2 cellular contexts compared by ENCODE assay signal in the genomic region with DNA sequence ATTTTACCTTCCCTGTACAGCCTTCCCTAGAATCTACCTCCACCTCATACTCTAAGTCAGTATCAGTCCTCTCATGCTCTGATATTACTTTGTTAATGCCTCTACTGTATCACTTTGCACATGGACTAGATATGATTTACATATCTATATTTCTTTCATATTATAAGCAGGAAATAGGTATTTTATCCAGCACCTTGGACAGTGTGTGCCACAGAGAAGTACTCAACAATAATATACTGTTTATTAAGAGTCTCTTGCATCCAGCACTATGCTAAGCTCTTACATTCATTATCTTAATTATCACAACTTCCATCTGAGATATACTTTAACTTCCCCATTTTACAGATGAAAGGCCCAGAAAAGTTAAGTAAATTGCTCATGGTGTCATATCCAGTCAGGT.
TF ChIP-seq lines count a peak whose summit lies in the region.

No MANE protein-coding gene starts in this region.

TF ChIP-seq in HEK293, 187 proteins besides CTCF, POLR2A, EP300 and RAD21 (continued from another document):
- TF ChIP-seq ZNF341 (tag by site-specific recombination; IDR thresholded peaks at IDR 0.05; ENCODE audit: low read depth) (no peak), ZNF670 (tag by site-specific recombination; IDR thresholded peaks at IDR 0.05; ENCODE audit: low read depth) (no peak)

TF ChIP-seq in Ishikawa, 13 proteins besides CTCF, POLR2A, EP300 and RAD21 (continued from another document):
- TF ChIP-seq, protein P1, sequence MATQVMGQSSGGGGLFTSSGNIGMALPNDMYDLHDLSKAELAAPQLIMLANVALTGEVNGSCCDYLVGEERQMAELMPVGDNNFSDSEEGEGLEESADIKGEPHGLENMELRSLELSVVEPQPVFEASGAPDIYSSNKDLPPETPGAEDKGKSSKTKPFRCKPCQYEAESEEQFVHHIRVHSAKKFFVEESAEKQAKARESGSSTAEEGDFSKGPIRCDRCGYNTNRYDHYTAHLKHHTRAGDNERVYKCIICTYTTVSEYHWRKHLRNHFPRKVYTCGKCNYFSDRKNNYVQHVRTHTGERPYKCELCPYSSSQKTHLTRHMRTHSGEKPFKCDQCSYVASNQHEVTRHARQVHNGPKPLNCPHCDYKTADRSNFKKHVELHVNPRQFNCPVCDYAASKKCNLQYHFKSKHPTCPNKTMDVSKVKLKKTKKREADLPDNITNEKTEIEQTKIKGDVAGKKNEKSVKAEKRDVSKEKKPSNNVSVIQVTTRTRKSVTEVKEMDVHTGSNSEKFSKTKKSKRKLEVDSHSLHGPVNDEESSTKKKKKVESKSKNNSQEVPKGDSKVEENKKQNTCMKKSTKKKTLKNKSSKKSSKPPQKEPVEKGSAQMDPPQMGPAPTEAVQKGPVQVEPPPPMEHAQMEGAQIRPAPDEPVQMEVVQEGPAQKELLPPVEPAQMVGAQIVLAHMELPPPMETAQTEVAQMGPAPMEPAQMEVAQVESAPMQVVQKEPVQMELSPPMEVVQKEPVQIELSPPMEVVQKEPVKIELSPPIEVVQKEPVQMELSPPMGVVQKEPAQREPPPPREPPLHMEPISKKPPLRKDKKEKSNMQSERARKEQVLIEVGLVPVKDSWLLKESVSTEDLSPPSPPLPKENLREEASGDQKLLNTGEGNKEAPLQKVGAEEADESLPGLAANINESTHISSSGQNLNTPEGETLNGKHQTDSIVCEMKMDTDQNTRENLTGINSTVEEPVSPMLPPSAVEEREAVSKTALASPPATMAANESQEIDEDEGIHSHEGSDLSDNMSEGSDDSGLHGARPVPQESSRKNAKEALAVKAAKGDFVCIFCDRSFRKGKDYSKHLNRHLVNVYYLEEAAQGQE (IDR thresholded peaks at IDR 0.05; ENCODE audit: low read depth) = peak; percentile 62; the same call in 1 of the 2 replicates
